1 cellular context compared by ENCODE assay signal in genomic region chr3:196073188-196073838, GRCh38.
TF ChIP-seq lines count a peak whose summit lies in the region.

No MANE protein-coding gene starts in this region.

TF ChIP-seq in HepG2, 621 proteins besides CTCF, POLR2A, EP300 and RAD21 (continued from another document and continues in another):
- no peak for TF ChIP-seq HMGXB3 (CRISPR knock-in tag; IDR thresholded peaks at IDR 0.05; ENCODE audit: borderline replicate concordance)
- TF ChIP-seq ZBTB2 (CRISPR knock-in tag; IDR thresholded peaks at IDR 0.05; ENCODE audit: low read depth): no peak
- no peak for TF ChIP-seq ZNF12 (CRISPR knock-in tag; IDR thresholded peaks at IDR 0.05)
- no peak for TF ChIP-seq PHF5A (CRISPR knock-in tag; IDR thresholded peaks at IDR 0.05; ENCODE audit: low read depth, unreplicated experiment)
- TF ChIP-seq CBX2 (IDR thresholded peaks at IDR 0.05; ENCODE audit: low read depth, low read length): no peak
- no peak for TF ChIP-seq CBX2 (CRISPR knock-in tag; IDR thresholded peaks at IDR 0.05; ENCODE audit: low read depth)
- TF ChIP-seq RBM39 (IDR thresholded peaks at IDR 0.05; ENCODE audit: low read depth, low read length, poor library complexity, severe bottlenecking): no peak
- TF ChIP-seq, protein P1, sequence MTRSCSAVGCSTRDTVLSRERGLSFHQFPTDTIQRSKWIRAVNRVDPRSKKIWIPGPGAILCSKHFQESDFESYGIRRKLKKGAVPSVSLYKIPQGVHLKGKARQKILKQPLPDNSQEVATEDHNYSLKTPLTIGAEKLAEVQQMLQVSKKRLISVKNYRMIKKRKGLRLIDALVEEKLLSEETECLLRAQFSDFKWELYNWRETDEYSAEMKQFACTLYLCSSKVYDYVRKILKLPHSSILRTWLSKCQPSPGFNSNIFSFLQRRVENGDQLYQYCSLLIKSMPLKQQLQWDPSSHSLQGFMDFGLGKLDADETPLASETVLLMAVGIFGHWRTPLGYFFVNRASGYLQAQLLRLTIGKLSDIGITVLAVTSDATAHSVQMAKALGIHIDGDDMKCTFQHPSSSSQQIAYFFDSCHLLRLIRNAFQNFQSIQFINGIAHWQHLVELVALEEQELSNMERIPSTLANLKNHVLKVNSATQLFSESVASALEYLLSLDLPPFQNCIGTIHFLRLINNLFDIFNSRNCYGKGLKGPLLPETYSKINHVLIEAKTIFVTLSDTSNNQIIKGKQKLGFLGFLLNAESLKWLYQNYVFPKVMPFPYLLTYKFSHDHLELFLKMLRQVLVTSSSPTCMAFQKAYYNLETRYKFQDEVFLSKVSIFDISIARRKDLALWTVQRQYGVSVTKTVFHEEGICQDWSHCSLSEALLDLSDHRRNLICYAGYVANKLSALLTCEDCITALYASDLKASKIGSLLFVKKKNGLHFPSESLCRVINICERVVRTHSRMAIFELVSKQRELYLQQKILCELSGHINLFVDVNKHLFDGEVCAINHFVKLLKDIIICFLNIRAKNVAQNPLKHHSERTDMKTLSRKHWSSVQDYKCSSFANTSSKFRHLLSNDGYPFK (CRISPR knock-in tag; IDR thresholded peaks at IDR 0.05; ENCODE audit: borderline replicate concordance): no peak
- TF ChIP-seq, protein P2, sequence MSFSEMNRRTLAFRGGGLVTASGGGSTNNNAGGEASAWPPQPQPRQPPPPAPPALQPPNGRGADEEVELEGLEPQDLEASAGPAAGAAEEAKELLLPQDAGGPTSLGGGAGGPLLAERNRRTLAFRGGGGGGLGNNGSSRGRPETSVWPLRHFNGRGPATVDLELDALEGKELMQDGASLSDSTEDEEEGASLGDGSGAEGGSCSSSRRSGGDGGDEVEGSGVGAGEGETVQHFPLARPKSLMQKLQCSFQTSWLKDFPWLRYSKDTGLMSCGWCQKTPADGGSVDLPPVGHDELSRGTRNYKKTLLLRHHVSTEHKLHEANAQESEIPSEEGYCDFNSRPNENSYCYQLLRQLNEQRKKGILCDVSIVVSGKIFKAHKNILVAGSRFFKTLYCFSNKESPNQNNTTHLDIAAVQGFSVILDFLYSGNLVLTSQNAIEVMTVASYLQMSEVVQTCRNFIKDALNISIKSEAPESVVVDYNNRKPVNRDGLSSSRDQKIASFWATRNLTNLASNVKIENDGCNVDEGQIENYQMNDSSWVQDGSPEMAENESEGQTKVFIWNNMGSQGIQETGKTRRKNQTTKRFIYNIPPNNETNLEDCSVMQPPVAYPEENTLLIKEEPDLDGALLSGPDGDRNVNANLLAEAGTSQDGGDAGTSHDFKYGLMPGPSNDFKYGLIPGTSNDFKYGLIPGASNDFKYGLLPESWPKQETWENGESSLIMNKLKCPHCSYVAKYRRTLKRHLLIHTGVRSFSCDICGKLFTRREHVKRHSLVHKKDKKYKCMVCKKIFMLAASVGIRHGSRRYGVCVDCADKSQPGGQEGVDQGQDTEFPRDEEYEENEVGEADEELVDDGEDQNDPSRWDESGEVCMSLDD (CRISPR knock-in tag; IDR thresholded peaks at IDR 0.05; ENCODE audit: borderline replicate concordance): no peak
- no peak for TF ChIP-seq KLF13 (CRISPR knock-in tag; IDR thresholded peaks at IDR 0.05)
- TF ChIP-seq, protein P3, sequence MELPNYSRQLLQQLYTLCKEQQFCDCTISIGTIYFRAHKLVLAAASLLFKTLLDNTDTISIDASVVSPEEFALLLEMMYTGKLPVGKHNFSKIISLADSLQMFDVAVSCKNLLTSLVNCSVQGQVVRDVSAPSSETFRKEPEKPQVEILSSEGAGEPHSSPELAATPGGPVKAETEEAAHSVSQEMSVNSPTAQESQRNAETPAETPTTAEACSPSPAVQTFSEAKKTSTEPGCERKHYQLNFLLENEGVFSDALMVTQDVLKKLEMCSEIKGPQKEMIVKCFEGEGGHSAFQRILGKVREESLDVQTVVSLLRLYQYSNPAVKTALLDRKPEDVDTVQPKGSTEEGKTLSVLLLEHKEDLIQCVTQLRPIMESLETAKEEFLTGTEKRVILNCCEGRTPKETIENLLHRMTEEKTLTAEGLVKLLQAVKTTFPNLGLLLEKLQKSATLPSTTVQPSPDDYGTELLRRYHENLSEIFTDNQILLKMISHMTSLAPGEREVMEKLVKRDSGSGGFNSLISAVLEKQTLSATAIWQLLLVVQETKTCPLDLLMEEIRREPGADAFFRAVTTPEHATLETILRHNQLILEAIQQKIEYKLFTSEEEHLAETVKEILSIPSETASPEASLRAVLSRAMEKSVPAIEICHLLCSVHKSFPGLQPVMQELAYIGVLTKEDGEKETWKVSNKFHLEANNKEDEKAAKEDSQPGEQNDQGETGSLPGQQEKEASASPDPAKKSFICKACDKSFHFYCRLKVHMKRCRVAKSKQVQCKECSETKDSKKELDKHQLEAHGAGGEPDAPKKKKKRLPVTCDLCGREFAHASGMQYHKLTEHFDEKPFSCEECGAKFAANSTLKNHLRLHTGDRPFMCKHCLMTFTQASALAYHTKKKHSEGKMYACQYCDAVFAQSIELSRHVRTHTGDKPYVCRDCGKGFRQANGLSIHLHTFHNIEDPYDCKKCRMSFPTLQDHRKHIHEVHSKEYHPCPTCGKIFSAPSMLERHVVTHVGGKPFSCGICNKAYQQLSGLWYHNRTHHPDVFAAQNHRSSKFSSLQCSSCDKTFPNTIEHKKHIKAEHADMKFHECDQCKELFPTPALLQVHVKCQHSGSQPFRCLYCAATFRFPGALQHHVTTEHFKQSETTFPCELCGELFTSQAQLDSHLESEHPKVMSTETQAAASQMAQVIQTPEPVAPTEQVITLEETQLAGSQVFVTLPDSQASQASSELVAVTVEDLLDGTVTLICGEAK (IDR thresholded peaks at IDR 0.05): no peak
- TF ChIP-seq, protein P3 (CRISPR knock-in tag; IDR thresholded peaks at IDR 0.05): no peak
- no peak for TF ChIP-seq TFE3 (CRISPR knock-in tag; IDR thresholded peaks at IDR 0.05)
- TF ChIP-seq, protein P4, sequence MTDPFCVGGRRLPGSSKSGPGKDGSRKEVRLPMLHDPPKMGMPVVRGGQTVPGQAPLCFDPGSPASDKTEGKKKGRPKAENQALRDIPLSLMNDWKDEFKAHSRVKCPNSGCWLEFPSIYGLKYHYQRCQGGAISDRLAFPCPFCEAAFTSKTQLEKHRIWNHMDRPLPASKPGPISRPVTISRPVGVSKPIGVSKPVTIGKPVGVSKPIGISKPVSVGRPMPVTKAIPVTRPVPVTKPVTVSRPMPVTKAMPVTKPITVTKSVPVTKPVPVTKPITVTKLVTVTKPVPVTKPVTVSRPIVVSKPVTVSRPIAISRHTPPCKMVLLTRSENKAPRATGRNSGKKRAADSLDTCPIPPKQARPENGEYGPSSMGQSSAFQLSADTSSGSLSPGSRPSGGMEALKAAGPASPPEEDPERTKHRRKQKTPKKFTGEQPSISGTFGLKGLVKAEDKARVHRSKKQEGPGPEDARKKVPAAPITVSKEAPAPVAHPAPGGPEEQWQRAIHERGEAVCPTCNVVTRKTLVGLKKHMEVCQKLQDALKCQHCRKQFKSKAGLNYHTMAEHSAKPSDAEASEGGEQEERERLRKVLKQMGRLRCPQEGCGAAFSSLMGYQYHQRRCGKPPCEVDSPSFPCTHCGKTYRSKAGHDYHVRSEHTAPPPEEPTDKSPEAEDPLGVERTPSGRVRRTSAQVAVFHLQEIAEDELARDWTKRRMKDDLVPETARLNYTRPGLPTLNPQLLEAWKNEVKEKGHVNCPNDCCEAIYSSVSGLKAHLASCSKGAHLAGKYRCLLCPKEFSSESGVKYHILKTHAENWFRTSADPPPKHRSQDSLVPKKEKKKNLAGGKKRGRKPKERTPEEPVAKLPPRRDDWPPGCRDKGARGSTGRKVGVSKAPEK (CRISPR knock-in tag; IDR thresholded peaks at IDR 0.05; ENCODE audit: borderline replicate concordance): no peak
- no peak for TF ChIP-seq ZBTB21 (CRISPR knock-in tag; IDR thresholded peaks at IDR 0.05)
- TF ChIP-seq PHF8 (CRISPR knock-in tag; IDR thresholded peaks at IDR 0.05): no peak
- no peak for TF ChIP-seq ELF3 (CRISPR knock-in tag; IDR thresholded peaks at IDR 0.05)
- TF ChIP-seq NR1H2 (CRISPR knock-in tag; IDR thresholded peaks at IDR 0.05; ENCODE audit: borderline replicate concordance, low read depth): no peak
- no peak for TF ChIP-seq NBN (conservative IDR thresholded peaks at IDR 0.05)
- 0 out of 2 replicates have a peak, but pooled peaks have one; percentile 23 for TF ChIP-seq ZNF263 (CRISPR knock-in tag; IDR thresholded peaks at IDR 0.05)
- no peak for TF ChIP-seq ZNF570 (CRISPR knock-in tag; IDR thresholded peaks at IDR 0.05; ENCODE audit: borderline replicate concordance)
- TF ChIP-seq TFDP2 (CRISPR knock-in tag; IDR thresholded peaks at IDR 0.05): no peak
- no peak for TF ChIP-seq MAFK (conservative IDR thresholded peaks at IDR 0.05 in 1 of 2, IDR thresholded peaks at IDR 0.05 in 1 of 2; ENCODE audit: low read length in 2 of 2)
- TF ChIP-seq ATF7-NPFF (CRISPR knock-in tag; IDR thresholded peaks at IDR 0.05; ENCODE audit: low read depth): no peak
